ENCODE assay signal across 10 cellular contexts in genomic region chr19:13817615-13818371, GRCh38. TPM values are rescaled to one million over a fixed set of nuclear protein-coding genes. Genes with fewer than 3 reads are reported as not detected.
DNase-seq lines count a peak whose midpoint lies in the region; ATAC-seq and TF ChIP-seq lines count a peak whose summit lies in the region.
"Had no signal": no experiment of that assay in that cellular context is flagged by ENCODE, and none has a peak within 500 bp of the region (broad histone marks: within the 10 kb centered on the region; RNA-seq: fewer than 3 reads in every experiment).

No MANE protein-coding gene starts in this region.

- H3K27ac Mint-ChIP-seq in T-helper 17 cell = no peak overlapping the region

- H3K4me3 ChIP-seq in iPS DF 6.9 (ENCODE audit: low read length) (peak overlapping the region; percentile 47), testis (peak overlapping the region; percentile 12 to 36), uterus (no peak overlapping the region), A673 (ENCODE audit: low read depth, low read length, poor library complexity, severe bottlenecking) (no peak overlapping the region)
- H3K4me3 ChIP-seq: adrenal gland had no signal

- peaks cover 17% of the 10 kb centered on the region for H3K4me1 Mint-ChIP-seq in T-helper 17 cell

- no CpG with 5 or more reads among the region's 35 CpGs for WGBS in iPS DF 6.9 (ENCODE audit: insufficient coverage, insufficient read length)
- 41 to 66% methylated on average over 12 to 34 of the region's 35 CpGs for WGBS in testis, 2 donors

- H3K4me1 ChIP-seq in iPS DF 6.9 (ENCODE audit: control insufficient read depth, insufficient read depth, low read length) (0 out of 2 replicates have a peak, but pooled peaks cover 2% of the 10 kb centered on the region), testis (no peaks in the 10 kb centered on the region), uterus (no peaks in the 10 kb centered on the region), A673 (ENCODE audit: insufficient read depth, low read length, poor library complexity, severe bottlenecking) (no peaks in the 10 kb centered on the region)

- peaks cover 13% of the 10 kb centered on the region for H3K36me3 ChIP-seq in iPS DF 6.9 (ENCODE audit: control insufficient read depth, insufficient read depth, low read length)
- H3K36me3 ChIP-seq in testis (ENCODE audit: low read depth, missing control alignments) = no peaks in the 10 kb centered on the region
- H3K36me3 ChIP-seq in uterus = no peaks in the 10 kb centered on the region
- peaks cover 5% of the 10 kb centered on the region for H3K36me3 ChIP-seq in A673 (ENCODE audit: insufficient read depth, low read length, poor library complexity, severe bottlenecking)
- H3K36me3 ChIP-seq: adrenal gland had no signal

- H3K9me3 ChIP-seq in T-helper 17 cell (ENCODE audit: control insufficient read depth, low read length, poor library complexity, severe bottlenecking) (no peaks in the 10 kb centered on the region), iPS DF 6.9 (ENCODE audit: control insufficient read depth, insufficient read depth, low read length) (no peaks in the 10 kb centered on the region), testis (no peaks in the 10 kb centered on the region), uterus (no peaks in the 10 kb centered on the region), A673 (ENCODE audit: low read depth, low read length, poor library complexity, severe bottlenecking) (no peaks in the 10 kb centered on the region)
- H3K9me3 ChIP-seq: adrenal gland had no signal

- peak; percentile 86 for ATAC-seq in T-helper 17 cell

- CTCF ChIA-PET in A673 (lab: Charles Lee) = no interaction called here

- peak overlapping the region; percentile 74 for H3K4me3 Mint-ChIP-seq in T-helper 17 cell

- H3K36me3 Mint-ChIP-seq in T-helper 17 cell (ENCODE audit: low read depth) = peaks cover 3% of the 10 kb centered on the region

- no TSS peak for BruUV-seq in A673 (replicated peaks; lab: Mats Ljungman, UMichigan)

- H3K27ac ChIP-seq in iPS DF 6.9 (ENCODE audit: low read length) (no peak overlapping the region), testis (no peak overlapping the region), uterus (no peak overlapping the region), A673 (ENCODE audit: low read depth, low read length, poor library complexity, severe bottlenecking) (no peak overlapping the region)
- H3K27ac ChIP-seq: adrenal gland had no signal

- peak; percentile 58 for DNase-seq in activated T-cell treated with anti-CD3 and anti-CD28 coated beads, Interleukin-2, amount 50 U/mL, for 1 hour
- DNase-seq in activated T-cell treated with anti-CD3 and anti-CD28 coated beads for 4 hours = no peak
- peak in 1 of 3 donors; percentile 33 for DNase-seq in T-helper 17 cell
- peak; percentile 96 for DNase-seq in iPS DF 6.9 (ENCODE audit: low read depth, low spot score)
- DNase-seq in testis = peak; percentile 29
- no peak for DNase-seq in uterus
- no peak for DNase-seq in HK-2 (ENCODE audit: unreplicated experiment)
- DNase-seq in A673 (ENCODE audit: low spot score) = no peak

- TF ChIP-seq CTCF in testis (IDR thresholded peaks at IDR 0.05) (no peak), uterus (IDR thresholded peaks at IDR 0.05) (no peak), A673 (conservative IDR thresholded peaks at IDR 0.05; ENCODE audit: low read depth, low read length) (no peak)

- POLR2A ChIA-PET in A673 (lab: Charles Lee; ENCODE audit: low non-redundant PET) = no interaction called here

- H3K27me3 ChIP-seq in iPS DF 6.9 (ENCODE audit: control insufficient read depth, insufficient read depth, low read length) (no peaks in the 10 kb centered on the region), testis (no peaks in the 10 kb centered on the region), uterus (no peaks in the 10 kb centered on the region), A673 (replicated peaks; ENCODE audit: insufficient read depth, low read depth, low read length, poor library complexity) (no peaks in the 10 kb centered on the region)
- H3K27me3 ChIP-seq: adrenal gland had no signal

- TF ChIP-seq POLR2A in testis (IDR thresholded peaks at IDR 0.05) (no peak), uterus (IDR thresholded peaks at IDR 0.05) (no peak)

- intact Hi-C loops in testis (cut with DNase I; ENCODE audit: low total_unique reads) (no loop called here), uterus (cut with DNase I; ENCODE audit: low total_unique reads) (no loop called here), A673 (cut with micrococcal nuclease; ENCODE audit: unreplicated experiment) (no loop called here)

- H3K27me3 Mint-ChIP-seq in T-helper 17 cell = no peaks in the 10 kb centered on the region

RNA-seq across cellular contexts. Expression of gene ZSWIM4, which starts 22.6 kb away (rescaled TPM):
- total RNA-seq in T-helper 17 cell = 1 to 10 TPM; 4.2 to 5.3 TPM
- total RNA-seq in testis = 10 to 100 TPM in 1 of 2 donors, 1 to 10 TPM in 1; 4.7 to 10.0 TPM
- 3.4 TPM for polyA plus RNA-seq in testis (ENCODE audit: insufficient read depth, low read depth, low replicate concordance)
- 1 to 10 TPM in 3 of 4 donors, under 1 TPM in 1; 0.26 to 8.4 (median 6.0) TPM for total RNA-seq in uterus
- total RNA-seq in A673 (2021) = 9.8 and 13.7 TPM in 2 replicates

RNA-seq across cellular contexts. Expression of gene C19orf53, which starts 43.5 kb away (rescaled TPM):
- total RNA-seq in T-helper 17 cell = 10 to 100 TPM; 62.4 to 73.0 TPM
- 100 to 1,000 TPM; 114 to 137 TPM for total RNA-seq in testis
- 128 TPM for polyA plus RNA-seq in testis (ENCODE audit: insufficient read depth, low read depth, low replicate concordance)
- 100 to 1,000 TPM in 1 of 4 donors, 10 to 100 TPM in 3; 20.5 to 233 (median 77.3) TPM for total RNA-seq in uterus
- 137 and 140 TPM in 2 replicates for total RNA-seq in A673 (2021)

RNA-seq across cellular contexts. Expression of gene MRI1, which starts 53.5 kb away (rescaled TPM):
- total RNA-seq in T-helper 17 cell = 10 to 100 TPM; 31.0 to 31.9 TPM
- 10 to 100 TPM; 26.5 to 33.0 TPM for total RNA-seq in testis
- polyA plus RNA-seq in testis (ENCODE audit: insufficient read depth, low read depth, low replicate concordance) = 6.7 TPM
- 10 to 100 TPM; 33.3 to 62.4 (median 45.9) TPM for total RNA-seq in uterus
- 57.9 and 63.8 TPM in 2 replicates for total RNA-seq in A673 (2021)

RNA-seq across cellular contexts. Expression of gene NANOS3, which starts 59.1 kb away (rescaled TPM):
- total RNA-seq in T-helper 17 cell (1 to 10 TPM in 1 of 2 donors, under 1 TPM in 1; 0.60 to 2.6 TPM), testis (10 to 100 TPM; 14.5 to 18.6 TPM), uterus (1 to 10 TPM in 1 of 4 donors, not detected in 3; 1.2 TPM), A673 (2021) (4.9 and 7.1 TPM in 2 replicates)
- polyA plus RNA-seq in testis (ENCODE audit: insufficient read depth, low read depth, low replicate concordance) = 9.3 TPM
- total RNA-seq: HT1080 had no signal

Comparison
In these comparisons a context has a peak if more than half of its experiments do, and no peak if none do; other contexts are left out.
1. DNase-seq: peak in activated T-cell treated with anti-CD3 and anti-CD28 coated beads, Interleukin-2, amount 50 U/mL, for 1 hour (single experiment), iPS DF 6.9 (single experiment) and testis (single experiment); none in activated T-cell treated with anti-CD3 and anti-CD28 coated beads for 4 hours (single experiment), uterus (0 of 2), HK-2 (single experiment) and A673 (single experiment).
2. H3K4me3 ChIP-seq: peak in iPS DF 6.9 (single experiment) and testis (2 of 2); none in uterus (0 of 2) and A673 (single experiment).